Comparison of ENCODE assay signal across 13 cellular contexts in genomic region chr17:61904094-61904710, GRCh38. TPM values are rescaled to one million over a fixed set of nuclear protein-coding genes. Genes with fewer than 3 reads are reported as not detected.
DNase-seq lines count a peak whose midpoint lies in the region; ATAC-seq, FAIRE-seq and TF ChIP-seq lines count a peak whose summit lies in the region.
"Had no signal": no experiment of that assay in that cellular context is flagged by ENCODE, and none has a peak within 500 bp of the region (broad histone marks: within the 10 kb centered on the region; RNA-seq: fewer than 3 reads in every experiment).

No MANE protein-coding gene starts in this region.

- no peak for TF ChIP-seq POLR2A in GM12892 (IDR thresholded peaks at IDR 0.05; ENCODE audit: low read depth, low read length)
- TF ChIP-seq POLR2A in lower leg skin (IDR thresholded peaks at IDR 0.05), result no peak

- H3K4me2 ChIP-seq in KMS-11, result peak overlapping the region; percentile 10; the same call in 1 of the 2 replicates

- peak overlapping the region; percentile 5; the same call in 1 of the 2 replicates for H3K27ac ChIP-seq in KMS-11
- H3K27ac ChIP-seq: foreskin keratinocyte, SK-N-MC had no signal

- intact Hi-C loops in lower leg skin (cut with DNase I; ENCODE audit: low total_unique reads), result no loop called here

- no peak overlapping the region for H3K9ac ChIP-seq in KMS-11

- TF ChIP-seq CTCF in KMS-11 (conservative IDR thresholded peaks at IDR 0.05; ENCODE audit: low read depth, low read length) (no peak), lower leg skin (IDR thresholded peaks at IDR 0.05) (no peak)

- ATAC-seq in GM21367 (IDR thresholded peaks at IDR 0.05; ENCODE audit: unreplicated experiment), result peak; percentile 89
- ATAC-seq: foreskin keratinocyte, HCT116 had no signal

- DNase-seq in GM12892 (ENCODE audit: insufficient read length) (peak; percentile 31), germinal center (ENCODE audit: low spot score) (peak; percentile 47), NOMO-1 treated with dmso at 0.1 percent for 144 hours (lab: John Stamatoyannopoulos, UW; ENCODE audit: unreplicated experiment) (no peak), NCI-H2227 (lab: John Stamatoyannopoulos, UW; ENCODE audit: unreplicated experiment) (no peak), lower leg skin (ENCODE audit: low spot score in 2 of 2) (no peak), cerebellum (ENCODE audit: low spot score) (no peak)
- DNase-seq: DMS153, foreskin keratinocyte, NCI-H1048 had no signal

- no peaks in the 10 kb centered on the region for H3K4me1 ChIP-seq in KMS-11 (ENCODE audit: low read depth, poor library complexity, severe bottlenecking)
- H3K4me1 ChIP-seq: foreskin keratinocyte had no signal

- no peak overlapping the region for H2AFZ ChIP-seq in KMS-11 (ENCODE audit: low read depth)

- H3K27me3 ChIP-seq in KMS-11 (ENCODE audit: insufficient read depth, low read depth), result no peaks in the 10 kb centered on the region
- H3K27me3 ChIP-seq: foreskin keratinocyte had no signal

- H3K4me3 ChIP-seq in KMS-11 (IDR thresholded peaks at IDR 0.05; ENCODE audit: insufficient read depth, low read depth, low read length) (no peak overlapping the region), lower leg skin (ENCODE audit: low read depth, poor library complexity, severe bottlenecking) (no peak overlapping the region)
- H3K4me3 ChIP-seq: SK-N-MC had no signal

- FAIRE-seq in GM12892 (lab: Jason Lieb, UNC), result peak; percentile 91

- no peaks in the 10 kb centered on the region for H3K79me2 ChIP-seq in KMS-11 (ENCODE audit: insufficient read depth, low read depth)

- no peaks in the 10 kb centered on the region; the same call in 1 of the 2 replicates for H3K36me3 ChIP-seq in KMS-11 (ENCODE audit: insufficient read depth)

- no peaks in the 10 kb centered on the region for H4K20me1 ChIP-seq in KMS-11 (ENCODE audit: insufficient read depth)

- WGBS in lower leg skin, 2 donors, result 91 to 94% methylated on average over 5 of the region's 5 CpGs

RNA-seq across cellular contexts. Expression of gene INTS2, which starts 23.6 kb away (rescaled TPM):
- polyA plus RNA-seq in GM12892 (2012; ENCODE audit: missing spikeins), result 13.4 TPM
- total RNA-seq in lower leg skin (10 to 100 TPM in 1 of 4 donors, 1 to 10 TPM in 3; 6.8 to 11.4 (median 9.2) TPM), cerebellum (41.9 TPM)

RNA-seq across cellular contexts. Expression of gene BRIP1, which starts 40.9 kb away (rescaled TPM):
- polyA plus RNA-seq in GM12892 (2012; ENCODE audit: missing spikeins), result 10.9 TPM
- 1 to 10 TPM in 2 of 4 donors, under 1 TPM in 2; 0.80 to 2.4 (median 0.93) TPM for total RNA-seq in lower leg skin
- total RNA-seq in cerebellum, result 16.0 TPM

Comparison
In these comparisons a context has a peak if more than half of its experiments do, and no peak if none do; other contexts are left out.
1. DNase-seq: peak in GM12892 (single experiment) and germinal center (single experiment); none in NOMO-1 treated with dmso at 0.1 percent for 144 hours (single experiment), NCI-H2227 (single experiment), lower leg skin (0 of 2) and cerebellum (single experiment).